14 cellular contexts compared by ENCODE assay signal in genomic region chr1:16058394-16059120, GRCh38. TPM values are rescaled to one million over a fixed set of nuclear protein-coding genes. Genes with fewer than 3 reads are reported as not detected.
DNase-seq lines count a peak whose midpoint lies in the region; ATAC-seq, FAIRE-seq and TF ChIP-seq lines count a peak whose summit lies in the region.
"Not testable (repeated sequence)": the region's sequence is repeated elsewhere in the genome, so short reads cannot be mapped to it uniquely, and the experiment has no call there.
"Had no signal": no experiment of that assay in that cellular context is flagged by ENCODE, and none has a peak within 500 bp of the region (broad histone marks: within the 10 kb centered on the region; RNA-seq: fewer than 3 reads in every experiment).

No MANE protein-coding gene starts in this region.

- H3K9me3 ChIP-seq in OCI-LY3 (ENCODE audit: insufficient read depth, low read length); Panc1 (ENCODE audit: control insufficient read depth, insufficient read depth, low read depth, low read length); K562 (replicated peaks; ENCODE audit: control insufficient read depth, insufficient read depth, low read depth, low read length): not testable (repeated sequence)

- DNase-seq in GM12892 (ENCODE audit: insufficient read length); Panc1 (ENCODE audit: low read depth, low spot score); K562 (ENCODE audit: extremely low read depth in 1 of 4, low spot score in 3 of 4); Right ventricle myocardium superior; omental fat pad (ENCODE audit: low spot score): not testable (repeated sequence)

- not testable (repeated sequence) for TF ChIP-seq EP300 in K562 (IDR thresholded peaks at IDR 0.05; ENCODE audit: low read length)

- not testable (repeated sequence) for TF ChIP-seq CTCF in OCI-LY3 (IDR thresholded peaks at IDR 0.05; ENCODE audit: low read depth, low read length); Panc1 (IDR thresholded peaks at IDR 0.05); K562 (IDR thresholded peaks at IDR 0.05 in 2 of 3, conservative IDR thresholded peaks at IDR 0.05 in 1 of 3; ENCODE audit: insufficient read depth in 2 of 3, low read depth in 1 of 3, low read length in 3 of 3); omental fat pad (IDR thresholded peaks at IDR 0.05)

- H3K27ac ChIP-seq in OCI-LY3 (ENCODE audit: low read length); Panc1 (ENCODE audit: low read length); K562 (ENCODE audit: extremely low read depth, low read depth, low read length): not testable (repeated sequence)

- H3K4me2 ChIP-seq in OCI-LY3 (ENCODE audit: low read length): peak overlapping the region; percentile 29; the same call in 1 of the 2 replicates
- H3K4me2 ChIP-seq in K562 (ENCODE audit: insufficient read depth, low read length): not testable (repeated sequence)

- H3K27me3 Mint-ChIP-seq in stimulated activated memory B cell treated with anti-CD40 and anti-IgM and Interleukin-4, amounts not matched to agents 10 μg/mL and 1 μg/mL and 100 μg/mL, for 72 hours: peaks cover 26% of the 10 kb centered on the region

- not testable (repeated sequence) for H3K27ac Mint-ChIP-seq in stimulated activated memory B cell treated with anti-CD40 and anti-IgM and Interleukin-4, amounts not matched to agents 10 μg/mL and 1 μg/mL and 100 μg/mL, for 72 hours

- not testable (repeated sequence) for H4K20me1 ChIP-seq in OCI-LY3 (ENCODE audit: insufficient read depth, low read length); K562 (replicated peaks; ENCODE audit: control insufficient read depth, insufficient read depth, low read length)

- H3K79me2 ChIP-seq in OCI-LY3 (ENCODE audit: low read length); K562 (ENCODE audit: control insufficient read depth, insufficient read depth, low read length): not testable (repeated sequence)

- FAIRE-seq in GM12892 (lab: Jason Lieb, UNC): peak; percentile 76
- FAIRE-seq in K562 (lab: Jason Lieb, UNC): peak; percentile 59

- H3K27me3 ChIP-seq in OCI-LY3 (ENCODE audit: low read depth, low read length); Panc1 (ENCODE audit: control insufficient read depth, insufficient read depth, low read length); K562 (ENCODE audit: control insufficient read depth in 2 of 2, insufficient read depth in 2 of 2, low read length in 2 of 2): not testable (repeated sequence)

- H3K4me3 ChIP-seq in OCI-LY3 (ENCODE audit: low read length); Panc1 (ENCODE audit: low read depth in 2 of 2, low read length in 2 of 2); K562: not testable (repeated sequence)

- H3K36me3 Mint-ChIP-seq in stimulated activated memory B cell treated with anti-CD40 and anti-IgM and Interleukin-4, amounts not matched to agents 10 μg/mL and 1 μg/mL and 100 μg/mL, for 72 hours: peaks cover 13% of the 10 kb centered on the region

- not testable (repeated sequence) for H2AFZ ChIP-seq in OCI-LY3 (ENCODE audit: low read depth, low read length)
- 0 out of 2 replicates have a peak overlapping the region, but pooled peaks have one; percentile 63 for H2AFZ ChIP-seq in K562 (ENCODE audit: low read depth, low read length)

- in situ Hi-C loops in Panc1 (cut with HindIII; ENCODE audit: low pct_unique_long_range_greater_than_20kb, low sequenced_read_pairs); K562 (cut with MboI): not testable (repeated sequence)

- TF ChIP-seq POLR2A in GM12892 (IDR thresholded peaks at IDR 0.05; ENCODE audit: low read depth, low read length); K562 (conservative IDR thresholded peaks at IDR 0.05): not testable (repeated sequence)

- intact Hi-C loops in Panc1 (cut with micrococcal nuclease; ENCODE audit: unreplicated experiment): not testable (repeated sequence)
- intact Hi-C loops in K562 (cut with micrococcal nuclease): loop anchor here (5.0 kb wide), 1 partner anchor 261 kb away; no protein-coding TSS in a partner anchor
- intact Hi-C loops in Right ventricle myocardium superior (cut with DNase I): loop anchor here (5.0 to 10.0 kb wide), 2 partner anchors 51 to 264 kb away; no protein-coding TSS in a partner anchor

- not testable (repeated sequence) for H3K9ac ChIP-seq in OCI-LY3 (ENCODE audit: low read length)
- H3K9ac ChIP-seq in K562 (ENCODE audit: insufficient read depth in 1 of 2, low read depth in 2 of 2, low read length in 2 of 2): peak overlapping the region in 1 of 2 experiments; percentile 53; a peak in 1 of 4 replicates

- POLR2A ChIA-PET in Panc1 (lab: Charles Lee): not testable (repeated sequence)
- POLR2A ChIA-PET in K562 (lab: Yijun Ruan, JAX): interaction anchor here (0.9 kb wide), 1 partner anchor 8 kb away, joined by 8 read pairs; no protein-coding TSS in a partner anchor

- 24% methylated on average over 16 of the region's 20 CpGs for WGBS in K562 (ENCODE audit: insufficient coverage, low coverage, missing lambda C conversion rate)

- CTCF ChIA-PET in Panc1 (lab: Charles Lee): interaction anchor here (0.6 kb wide), 1 partner anchor 17 kb away, joined by 5 read pairs; no protein-coding TSS in a partner anchor
- CTCF ChIA-PET in K562 (lab: Yijun Ruan, JAX; ENCODE audit: low intra/inter-chr PET ratio): not testable (repeated sequence)

- peak; percentile 33; the same call in 1 of the 2 replicates for ATAC-seq in Panc1
- ATAC-seq in K562: peak; percentile 17
- peak; percentile 27 for ATAC-seq in Right ventricle myocardium superior (ENCODE audit: poor library complexity)
- ATAC-seq in omental fat pad (ENCODE audit: low FRiP score): peak; percentile 16
- peak; percentile 2 for ATAC-seq in stimulated activated memory B cell treated with anti-CD40 and anti-IgM and Interleukin-4, amounts not matched to agents 10 μg/mL and 1 μg/mL and 100 μg/mL, for 72 hours

- not testable (repeated sequence) for H3K9me3 Mint-ChIP-seq in stimulated activated memory B cell treated with anti-CD40 and anti-IgM and Interleukin-4, amounts not matched to agents 10 μg/mL and 1 μg/mL and 100 μg/mL, for 72 hours

- H3K4me1 ChIP-seq in OCI-LY3 (ENCODE audit: low read length); Panc1 (ENCODE audit: control insufficient read depth, insufficient read depth, low read length): not testable (repeated sequence)
- peaks cover 24 to 30% of the 10 kb centered on the region in 2 experiments; a peak in 4 of 5 replicates for H3K4me1 ChIP-seq in K562 (replicated peaks in 1 of 2; ENCODE audit: control insufficient read depth in 2 of 2, insufficient read depth in 2 of 2, low read length in 2 of 2)

- H3K4me1 Mint-ChIP-seq in stimulated activated memory B cell treated with anti-CD40 and anti-IgM and Interleukin-4, amounts not matched to agents 10 μg/mL and 1 μg/mL and 100 μg/mL, for 72 hours: not testable (repeated sequence)

- not testable (repeated sequence) for H3K4me3 Mint-ChIP-seq in stimulated activated memory B cell treated with anti-CD40 and anti-IgM and Interleukin-4, amounts not matched to agents 10 μg/mL and 1 μg/mL and 100 μg/mL, for 72 hours

- not testable (repeated sequence) for H3K9me1 ChIP-seq in K562 (ENCODE audit: control insufficient read depth, insufficient read depth, low read length)

- not testable (repeated sequence) for H3K36me3 ChIP-seq in OCI-LY3 (replicated peaks; ENCODE audit: low read depth, low read length); Panc1 (ENCODE audit: control insufficient read depth, insufficient read depth, low read length); K562 (ENCODE audit: control insufficient read depth, insufficient read depth, low read length)

- TF ChIP-seq RAD21 in K562 (CRISPR knock-in tag; conservative IDR thresholded peaks at IDR 0.05 in 1 of 2, IDR thresholded peaks at IDR 0.05 in 1 of 2): not testable (repeated sequence)

- not testable (repeated sequence) for BruUV-seq in Panc1 (replicated peaks; lab: Mats Ljungman, UMichigan); K562 (replicated peaks; lab: Mats Ljungman, UMichigan)

RNA-seq across cellular contexts. Expression of gene FAM131C, which starts 14.9 kb away (rescaled TPM):
- polyA plus RNA-seq in GM12892 (2012; ENCODE audit: missing spikeins): 0.15 TPM
- total RNA-seq in Panc1 (2021; ENCODE audit: unreplicated experiment) (3.4 TPM), K562 (2014; rRNA removed) (not detected in 2 replicates), K562 (2014; rRNA removed; fragmentation: Illumina TruSeq; extraction: Trizol) (not detected in 2 replicates), K562 (2015; rRNA removed; fragmentation: Illumina TruSeq; extraction: Trizol) (not detected in 2 replicates), K562 (2021) (0.16 and 0.18 TPM in 2 replicates), Right ventricle myocardium superior (4.5 TPM), omental fat pad (not detected)
- polyA plus RNA-seq in Panc1 (2012; ENCODE audit: insufficient read length): 6.9 TPM
- 0.23 TPM in 1 of 2 replicates, not detected in the other for total RNA-seq in K562 (2011; cell fraction: chromatin; rRNA removed; ENCODE audit: low replicate concordance)
- not detected in 2 replicates for total RNA-seq in K562 (2011; cell fraction: nucleolus; rRNA removed)
- not detected in 2 replicates for total RNA-seq in K562 (2011; cell fraction: nucleoplasm; rRNA removed)
- polyA plus RNA-seq in K562 (2011; rRNA removed) (0.10 and 0.12 TPM in 2 replicates), K562 (2014; fragmentation: Illumina TruSeq; extraction: Trizol) (0.11 TPM in 1 of 2 replicates, not detected in the other), K562 (2014; fragmentation: Nextera tagmentation; extraction: Ambion mirVana) (not detected), K562 (2014; rRNA removed) (0.29 TPM in 1 of 2 replicates, not detected in the other)
- polyA plus RNA-seq in K562 (2011; cell fraction: cytosol; rRNA removed): 0.18 and 0.64 TPM in 2 replicates
- 0.17 and 0.18 TPM in 2 replicates for polyA plus RNA-seq in K562 (2011; cell fraction: nucleus; rRNA removed)
- polyA plus RNA-seq in K562 (2012): 0.07 and 0.32 TPM in 2 replicates
- not detected in 2 replicates for polyA minus RNA-seq in K562 (2011; rRNA and poly(A)+ RNA removed)
- 0.86 TPM in 1 of 2 replicates, not detected in the other for polyA minus RNA-seq in K562 (2011; cell fraction: cytosol; rRNA and poly(A)+ RNA removed)
- 0.13 TPM in 1 of 2 replicates, not detected in the other for polyA minus RNA-seq in K562 (2011; cell fraction: nucleus; rRNA and poly(A)+ RNA removed)
- total RNA-seq: CD4-positive, alpha-beta memory T cell; CD4-positive, CD25-positive, alpha-beta regulatory T cell had no signal
- polyA plus RNA-seq: CD14-positive monocyte; CD8-positive, alpha-beta memory T cell had no signal

RNA-seq across cellular contexts. Expression of gene CLCNKB, which starts 15.0 kb away (rescaled TPM):
- not detected for polyA plus RNA-seq in GM12892 (2012; ENCODE audit: missing spikeins)
- total RNA-seq in Panc1 (2021; ENCODE audit: unreplicated experiment): not detected
- not detected for polyA plus RNA-seq in Panc1 (2012; ENCODE audit: insufficient read length)
- total RNA-seq in K562 (2011; cell fraction: chromatin; rRNA removed; ENCODE audit: low replicate concordance): 1.2 and 5.1 TPM in 2 replicates
- 3.3 and 5.3 TPM in 2 replicates for total RNA-seq in K562 (2011; cell fraction: nucleolus; rRNA removed)
- 1.8 and 2.3 TPM in 2 replicates for total RNA-seq in K562 (2011; cell fraction: nucleoplasm; rRNA removed)
- 0.64 and 1.6 TPM in 2 replicates for total RNA-seq in K562 (2014; rRNA removed)
- 0.32 and 0.40 TPM in 2 replicates for total RNA-seq in K562 (2014; rRNA removed; fragmentation: Illumina TruSeq; extraction: Trizol)
- 0.19 and 0.29 TPM in 2 replicates for total RNA-seq in K562 (2015; rRNA removed; fragmentation: Illumina TruSeq; extraction: Trizol)
- total RNA-seq in K562 (2021): 1.1 TPM in 2 replicates
- 1.4 and 4.0 TPM in 2 replicates for polyA plus RNA-seq in K562 (2011; rRNA removed)
- polyA plus RNA-seq in K562 (2011; cell fraction: cytosol; rRNA removed): 3.6 and 5.5 TPM in 2 replicates
- 22.9 and 26.0 TPM in 2 replicates for polyA plus RNA-seq in K562 (2011; cell fraction: nucleus; rRNA removed)
- polyA plus RNA-seq in K562 (2012): 0.48 and 1.8 TPM in 2 replicates
- polyA plus RNA-seq in K562 (2014; fragmentation: Illumina TruSeq; extraction: Trizol): 0.97 and 1.1 TPM in 2 replicates
- under 1 TPM; 0.08 to 0.49 TPM for polyA plus RNA-seq in K562 (2014; fragmentation: Nextera tagmentation; extraction: Ambion mirVana)
- polyA plus RNA-seq in K562 (2014; rRNA removed): 1.2 and 1.7 TPM in 2 replicates
- 0.99 and 1.2 TPM in 2 replicates for polyA minus RNA-seq in K562 (2011; rRNA and poly(A)+ RNA removed)
- 1.0 TPM in 1 of 2 replicates, not detected in the other for polyA minus RNA-seq in K562 (2011; cell fraction: cytosol; rRNA and poly(A)+ RNA removed)
- 1.5 and 2.3 TPM in 2 replicates for polyA minus RNA-seq in K562 (2011; cell fraction: nucleus; rRNA and poly(A)+ RNA removed)
- 2.5 TPM for total RNA-seq in Right ventricle myocardium superior
- total RNA-seq in omental fat pad: 1 to 10 TPM in 2 of 4 donors, under 1 TPM in 1, not detected in 1; 0.38 to 2.2 (median 1.6) TPM
- total RNA-seq: CD4-positive, alpha-beta memory T cell; CD4-positive, CD25-positive, alpha-beta regulatory T cell; CD8-positive, alpha-beta memory T cell had no signal
- polyA plus RNA-seq: CD14-positive monocyte; CD4-positive, alpha-beta memory T cell; CD4-positive, CD25-positive, alpha-beta regulatory T cell; CD8-positive, alpha-beta memory T cell had no signal

RNA-seq across cellular contexts. Expression of gene CLCNKA, which starts 36.7 kb away (rescaled TPM):
- 0.34 TPM for polyA plus RNA-seq in GM12892 (2012; ENCODE audit: missing spikeins)
- total RNA-seq in Panc1 (2021; ENCODE audit: unreplicated experiment): 0.57 TPM
- polyA plus RNA-seq in Panc1 (2012; ENCODE audit: insufficient read length): 0.63 TPM
- total RNA-seq in K562 (2011; cell fraction: chromatin; rRNA removed; ENCODE audit: low replicate concordance): 0.55 and 2.4 TPM in 2 replicates
- total RNA-seq in K562 (2011; cell fraction: nucleolus; rRNA removed): 0.92 and 2.0 TPM in 2 replicates
- total RNA-seq in K562 (2011; cell fraction: nucleoplasm; rRNA removed): 0.76 and 2.0 TPM in 2 replicates
- total RNA-seq in K562 (2014; rRNA removed): 0.18 TPM in 1 of 2 replicates, not detected in the other
- not detected in 2 replicates for total RNA-seq in K562 (2014; rRNA removed; fragmentation: Illumina TruSeq; extraction: Trizol)
- total RNA-seq in K562 (2015; rRNA removed; fragmentation: Illumina TruSeq; extraction: Trizol): not detected in 2 replicates
- total RNA-seq in K562 (2021): 0.07 and 0.18 TPM in 2 replicates
- 0.10 and 0.45 TPM in 2 replicates for polyA plus RNA-seq in K562 (2011; rRNA removed)
- 0.24 and 1.1 TPM in 2 replicates for polyA plus RNA-seq in K562 (2011; cell fraction: cytosol; rRNA removed)
- polyA plus RNA-seq in K562 (2011; cell fraction: nucleus; rRNA removed): 4.6 and 6.0 TPM in 2 replicates
- polyA plus RNA-seq in K562 (2012): 0.14 and 0.35 TPM in 2 replicates
- polyA plus RNA-seq in K562 (2014; fragmentation: Illumina TruSeq; extraction: Trizol): 0.10 TPM in 1 of 2 replicates, not detected in the other
- polyA plus RNA-seq in K562 (2014; fragmentation: Nextera tagmentation; extraction: Ambion mirVana): under 1 TPM in 1 of 2 experiments, not detected in 1; 0.03 TPM
- 0.37 TPM in 1 of 2 replicates, not detected in the other for polyA plus RNA-seq in K562 (2014; rRNA removed)
- 0.07 TPM in 1 of 2 replicates, not detected in the other for polyA minus RNA-seq in K562 (2011; rRNA and poly(A)+ RNA removed)
- not detected in 2 replicates for polyA minus RNA-seq in K562 (2011; cell fraction: cytosol; rRNA and poly(A)+ RNA removed)
- 0.56 and 0.94 TPM in 2 replicates for polyA minus RNA-seq in K562 (2011; cell fraction: nucleus; rRNA and poly(A)+ RNA removed)
- 0.35 TPM for total RNA-seq in Right ventricle myocardium superior
- total RNA-seq in omental fat pad: 1 to 10 TPM in 2 of 4 donors, under 1 TPM in 2; 0.37 to 2.4 (median 1.0) TPM
- total RNA-seq: A673; CD4-positive, alpha-beta memory T cell; CD4-positive, CD25-positive, alpha-beta regulatory T cell; CD8-positive, alpha-beta memory T cell; Daoy had no signal
- polyA plus RNA-seq: AG04450; CD14-positive monocyte; CD4-positive, alpha-beta memory T cell; CD4-positive, CD25-positive, alpha-beta regulatory T cell; CD8-positive, alpha-beta memory T cell had no signal

RNA-seq across cellular contexts. Expression of gene HSPB7, which starts 40.7 kb away (rescaled TPM):
- polyA plus RNA-seq in GM12892 (2012; ENCODE audit: missing spikeins): 0.34 TPM
- total RNA-seq in Panc1 (2021; ENCODE audit: unreplicated experiment) (0.10 TPM), K562 (2014; rRNA removed) (0.05 TPM in 1 of 2 replicates, not detected in the other), K562 (2014; rRNA removed; fragmentation: Illumina TruSeq; extraction: Trizol) (not detected in 2 replicates), K562 (2015; rRNA removed; fragmentation: Illumina TruSeq; extraction: Trizol) (not detected in 2 replicates), K562 (2021) (0.09 TPM in 1 of 2 replicates, not detected in the other), Right ventricle myocardium superior (3,577 TPM), omental fat pad (100 to 1,000 TPM in 3 of 4 donors, 10 to 100 TPM in 1; 65.7 to 157 (median 128) TPM)
- polyA plus RNA-seq in Panc1 (2012; ENCODE audit: insufficient read length): 0.17 TPM
- total RNA-seq in K562 (2011; cell fraction: chromatin; rRNA removed; ENCODE audit: low replicate concordance): 0.44 TPM in 1 of 2 replicates, not detected in the other
- total RNA-seq in K562 (2011; cell fraction: nucleolus; rRNA removed): not detected in 2 replicates
- total RNA-seq in K562 (2011; cell fraction: nucleoplasm; rRNA removed): 0.31 TPM in 1 of 2 replicates, not detected in the other
- polyA plus RNA-seq in K562 (2011; rRNA removed) (0.07 and 0.08 TPM in 2 replicates), K562 (2014; fragmentation: Illumina TruSeq; extraction: Trizol) (0.19 TPM in 1 of 2 replicates, not detected in the other), K562 (2014; fragmentation: Nextera tagmentation; extraction: Ambion mirVana) (not detected), K562 (2014; rRNA removed) (not detected in 2 replicates)
- polyA plus RNA-seq in K562 (2011; cell fraction: cytosol; rRNA removed): 0.03 and 0.04 TPM in 2 replicates
- 0.07 and 0.08 TPM in 2 replicates for polyA plus RNA-seq in K562 (2011; cell fraction: nucleus; rRNA removed)
- polyA plus RNA-seq in K562 (2012): 0.16 and 0.17 TPM in 2 replicates
- polyA minus RNA-seq in K562 (2011; rRNA and poly(A)+ RNA removed): not detected in 2 replicates
- polyA minus RNA-seq in K562 (2011; cell fraction: cytosol; rRNA and poly(A)+ RNA removed): not detected in 2 replicates
- not detected in 2 replicates for polyA minus RNA-seq in K562 (2011; cell fraction: nucleus; rRNA and poly(A)+ RNA removed)
- total RNA-seq: A673; CD4-positive, alpha-beta memory T cell; CD4-positive, CD25-positive, alpha-beta regulatory T cell; CD8-positive, alpha-beta memory T cell had no signal
- polyA plus RNA-seq: CD14-positive monocyte; CD4-positive, alpha-beta memory T cell; CD4-positive, CD25-positive, alpha-beta regulatory T cell; CD8-positive, alpha-beta memory T cell had no signal

RNA-seq across cellular contexts. Expression of gene SRARP, which starts 54.5 kb away (rescaled TPM):
- not detected for polyA plus RNA-seq in GM12892 (2012; ENCODE audit: missing spikeins)
- total RNA-seq in Panc1 (2021; ENCODE audit: unreplicated experiment) (not detected), K562 (2014; rRNA removed) (not detected in 2 replicates), K562 (2014; rRNA removed; fragmentation: Illumina TruSeq; extraction: Trizol) (not detected in 2 replicates), K562 (2015; rRNA removed; fragmentation: Illumina TruSeq; extraction: Trizol) (not detected in 2 replicates), K562 (2021) (not detected in 2 replicates), Right ventricle myocardium superior (0.59 TPM), omental fat pad (not detected)
- polyA plus RNA-seq in Panc1 (2012; ENCODE audit: insufficient read length): not detected
- not detected in 2 replicates for total RNA-seq in K562 (2011; cell fraction: chromatin; rRNA removed; ENCODE audit: low replicate concordance)
- not detected in 2 replicates for total RNA-seq in K562 (2011; cell fraction: nucleolus; rRNA removed)
- total RNA-seq in K562 (2011; cell fraction: nucleoplasm; rRNA removed): not detected in 2 replicates
- polyA plus RNA-seq in K562 (2011; rRNA removed) (not detected in 2 replicates), K562 (2014; fragmentation: Illumina TruSeq; extraction: Trizol) (not detected in 2 replicates), K562 (2014; fragmentation: Nextera tagmentation; extraction: Ambion mirVana) (not detected), K562 (2014; rRNA removed) (not detected in 2 replicates)
- polyA plus RNA-seq in K562 (2011; cell fraction: cytosol; rRNA removed): not detected in 2 replicates
- polyA plus RNA-seq in K562 (2011; cell fraction: nucleus; rRNA removed): not detected in 2 replicates
- polyA plus RNA-seq in K562 (2012): not detected in 2 replicates
- polyA minus RNA-seq in K562 (2011; rRNA and poly(A)+ RNA removed): not detected in 2 replicates
- polyA minus RNA-seq in K562 (2011; cell fraction: cytosol; rRNA and poly(A)+ RNA removed): not detected in 2 replicates
- not detected in 2 replicates for polyA minus RNA-seq in K562 (2011; cell fraction: nucleus; rRNA and poly(A)+ RNA removed)
- total RNA-seq: A673; CD4-positive, alpha-beta memory T cell; CD4-positive, CD25-positive, alpha-beta regulatory T cell; CD8-positive, alpha-beta memory T cell; Daoy had no signal
- polyA plus RNA-seq: AG04450; CD14-positive monocyte; CD4-positive, alpha-beta memory T cell; CD4-positive, CD25-positive, alpha-beta regulatory T cell; CD8-positive, alpha-beta memory T cell had no signal
